In genomic region chr7:96452146-96452545, GRCh38 we compare ENCODE assay signal across 6 cellular contexts.
"Had no signal": no experiment of that assay in that cellular context is flagged by ENCODE, and none has a peak within 500 bp of the region (broad histone marks: within the 10 kb centered on the region; RNA-seq: fewer than 3 reads in every experiment).

No MANE protein-coding gene starts in this region.

- H3K27ac ChIP-seq: HL-60 had no signal

- H3K9me3 Mint-ChIP-seq: IgD-negative memory B cell had no signal

- ATAC-seq: K562 had no signal

- H3K4me3 Mint-ChIP-seq: IgD-negative memory B cell had no signal

- H3K4me1 Mint-ChIP-seq: IgD-negative memory B cell had no signal

- FAIRE-seq: HTR-8/SVneo, K562 had no signal

- H3K27ac Mint-ChIP-seq: IgD-negative memory B cell had no signal

- DNase-seq: IMR-90, KBM-7 had no signal

- H3K36me3 Mint-ChIP-seq: IgD-negative memory B cell had no signal

- H3K4me3 ChIP-seq: K562 had no signal
